ENCODE assay signal across 9 cellular contexts in the genomic region with DNA sequence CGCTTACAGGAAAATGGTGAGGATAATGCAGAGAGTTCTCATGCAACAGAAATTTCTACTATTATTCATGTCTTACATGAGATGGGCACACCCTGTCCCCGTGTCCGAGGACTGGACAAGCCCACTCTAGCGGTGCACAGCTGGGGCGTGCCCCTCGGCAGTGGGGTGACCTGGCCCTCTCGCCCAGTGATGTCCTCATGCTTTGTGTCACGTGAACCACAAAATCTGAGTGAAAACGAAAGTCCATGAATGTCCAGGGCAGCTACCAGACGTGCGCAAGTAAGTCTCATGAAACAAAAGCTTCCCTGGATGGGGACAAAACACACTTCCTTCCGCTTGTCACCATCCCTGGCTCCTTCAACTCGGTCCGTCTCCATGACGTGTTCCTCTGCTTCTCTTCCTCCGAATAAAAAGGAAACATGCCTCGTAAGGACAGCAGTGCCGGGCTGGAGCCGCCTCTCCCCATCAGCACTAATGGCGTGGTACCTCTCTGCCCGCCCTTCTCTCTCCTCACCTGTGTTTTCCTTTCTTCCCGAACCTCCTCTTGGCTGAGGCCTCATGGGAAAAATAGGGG. TPM values are rescaled to one million over a fixed set of nuclear protein-coding genes. Genes with fewer than 3 reads are reported as not detected.
DNase-seq lines count a peak whose midpoint lies in the region; ATAC-seq and TF ChIP-seq lines count a peak whose summit lies in the region.
"Had no signal": no experiment of that assay in that cellular context is flagged by ENCODE, and none has a peak within 500 bp of the region (broad histone marks: within the 10 kb centered on the region; RNA-seq: fewer than 3 reads in every experiment).

No MANE protein-coding gene starts in this region.

- H3K9me3 Mint-ChIP-seq in immature natural killer cell: peaks cover 0 to 3% (median 0%) of the 10 kb centered on the region in 6 donors

- peak overlapping the region in 3 of 5 donors; percentile 44 to 64 (median 61) for H3K4me3 Mint-ChIP-seq in immature natural killer cell

- peak overlapping the region; percentile 47 to 62 for H3K9ac ChIP-seq in stomach smooth muscle (ENCODE audit: low read length in 2 of 2)

- no peak for TF ChIP-seq POLR2A in adrenal gland (IDR thresholded peaks at IDR 0.05)

- H3K36me3 Mint-ChIP-seq in immature natural killer cell: peaks cover 0 to 12% (median 0%) of the 10 kb centered on the region in 3 donors

- intact Hi-C loops in adrenal gland (cut with DNase I): no loop called here

- peaks cover 3 to 18% (median 15%) of the 10 kb centered on the region in 3 donors for H3K27me3 Mint-ChIP-seq in immature natural killer cell (ENCODE audit: low read depth in 3 of 3)

- H3K27me3 ChIP-seq in adrenal gland (no peaks in the 10 kb centered on the region), stomach smooth muscle (ENCODE audit: control insufficient read depth in 1 of 2, insufficient read depth in 2 of 2, low read length in 2 of 2) (no peaks in the 10 kb centered on the region)

- H3K36me3 ChIP-seq in adrenal gland (replicated peaks in 1 of 2) (no peaks in the 10 kb centered on the region), stomach smooth muscle (ENCODE audit: control insufficient read depth in 2 of 2, insufficient read depth in 2 of 2, low read length in 2 of 2) (no peaks in the 10 kb centered on the region)

- no peak for TF ChIP-seq CTCF in HFF-Myc (IDR thresholded peaks at IDR 0.05; ENCODE audit: low read depth, low read length, missing control alignments)
- no peak for TF ChIP-seq CTCF in adrenal gland (IDR thresholded peaks at IDR 0.05)

- WGBS in adrenal gland, 4 donors: 76 to 91% (median 79%) methylated on average over 22 of the region's 22 CpGs

- H3K4me3 ChIP-seq in HFF-Myc (replicated peaks; ENCODE audit: low read depth, low read length) (peak overlapping the region; percentile 38), adrenal gland (peak overlapping the region in 1 of 4 donors; percentile 33), stomach smooth muscle (ENCODE audit: low read length in 2 of 2) (peak overlapping the region; percentile 32 to 71)

- H3K27ac ChIP-seq in adrenal gland (peak overlapping the region; percentile 58 to 92 (median 73)), stomach smooth muscle (ENCODE audit: low read length) (peak overlapping the region; percentile 91)

- H3K4me1 Mint-ChIP-seq in immature natural killer cell: peaks cover 12 to 13% of the 10 kb centered on the region in 2 donors

- no peak for ATAC-seq in HG03025 (IDR thresholded peaks at IDR 0.05; ENCODE audit: low FRiP score, unreplicated experiment)

- H3K27ac Mint-ChIP-seq in immature natural killer cell: no peak overlapping the region

- H3K4me1 ChIP-seq in adrenal gland (replicated peaks in 1 of 2) (peaks cover 1 to 17% of the 10 kb centered on the region in 2 donors), stomach smooth muscle (ENCODE audit: control insufficient read depth, insufficient read depth, low read length) (peaks cover 43% of the 10 kb centered on the region)

- no peak for DNase-seq in HFF-Myc (ENCODE audit: extremely low read depth, low read depth)
- peak in 4 of 7 donors; percentile 29 to 72 (median 32) for DNase-seq in adrenal gland
- DNase-seq in immature natural killer cell: no peak
- DNase-seq in activated effector memory CD4-positive, alpha-beta T cell treated with Interleukin-2 at 50 U/mL for 16 hours: no peak
- DNase-seq in COR-L47 (lab: John Stamatoyannopoulos, UW): no peak
- DNase-seq in GDM1 (lab: John Stamatoyannopoulos, UW): no peak
- DNase-seq: MM.1S had no signal

- H3K9me3 ChIP-seq in adrenal gland (replicated peaks in 1 of 3): no peaks in the 10 kb centered on the region
- H3K9me3 ChIP-seq in stomach smooth muscle (ENCODE audit: control insufficient read depth in 2 of 2, low read length in 2 of 2): no peaks in the 10 kb centered on the region

RNA-seq across cellular contexts. Expression of gene ANKRD10, which starts 45.6 kb away (rescaled TPM):
- 100 to 1,000 TPM in 3 of 8 donors, 10 to 100 TPM in 5; 50.1 to 126 (median 91.6) TPM for total RNA-seq in adrenal gland
- polyA plus RNA-seq in adrenal gland (100 to 1,000 TPM in 2 of 3 donors, 10 to 100 TPM in 1; 36.5 to 139 (median 116) TPM), immature natural killer cell (10 to 100 TPM; 59.5 to 96.9 (median 83.2) TPM)

Comparison
In these comparisons a context has a peak if more than half of its experiments do, and no peak if none do; other contexts are left out.
1. DNase-seq: peak in adrenal gland (4 of 7); none in HFF-Myc (single experiment), immature natural killer cell (0 of 3), activated effector memory CD4-positive, alpha-beta T cell treated with Interleukin-2 at 50 U/mL for 16 hours (single experiment), COR-L47 (single experiment) and GDM1 (single experiment).